In genomic region chr12:6202331-6202730, GRCh38 we compare ENCODE assay signal across 10 cellular contexts. TPM values are rescaled to one million over a fixed set of nuclear protein-coding genes. Genes with fewer than 3 reads are reported as not detected.
DNase-seq lines count a peak whose midpoint lies in the region; ATAC-seq, FAIRE-seq and TF ChIP-seq lines count a peak whose summit lies in the region.
"Had no signal": no experiment of that assay in that cellular context is flagged by ENCODE, and none has a peak within 500 bp of the region (broad histone marks: within the 10 kb centered on the region; RNA-seq: fewer than 3 reads in every experiment).

No MANE protein-coding gene starts in this region.

- H3K4me3 ChIP-seq in PC-3 (ENCODE audit: low read length) (peak overlapping the region; percentile 98), H1 (ENCODE audit: extremely low read depth in 1 of 4, insufficient read depth in 2 of 4, low read depth in 3 of 4, low read length in 4 of 4) (no peak overlapping the region), mucosa of stomach (ENCODE audit: low read length) (peak overlapping the region; percentile 86), thyroid gland (replicated peaks in 1 of 3) (peak overlapping the region in 1 of 3 donors; percentile 99), MG63 (no peak overlapping the region; the same call in 1 of the 2 replicates)

- no peak overlapping the region for H2AFZ ChIP-seq in PC-3 (ENCODE audit: low read length)
- no peak overlapping the region for H2AFZ ChIP-seq in H1 (ENCODE audit: low read length)

- no peak for TF ChIP-seq RAD21 in H1 (IDR thresholded peaks at IDR 0.05 in 1 of 2, conservative IDR thresholded peaks at IDR 0.05 in 1 of 2; ENCODE audit: low read depth in 2 of 2, low read length in 2 of 2)

- H3K9me3 Mint-ChIP-seq in activated CD4-positive, alpha-beta memory T cell treated with anti-CD3 and anti-CD28 coated beads for 36 hours = no peaks in the 10 kb centered on the region
- H3K9me3 Mint-ChIP-seq: T-cell had no signal

- TF ChIP-seq CTCF in PC-3 (conservative IDR thresholded peaks at IDR 0.05; ENCODE audit: low read depth, low read length) = no peak
- TF ChIP-seq CTCF in H1 (IDR thresholded peaks at IDR 0.05; ENCODE audit: control extremely low read depth in 1 of 3, insufficient read depth in 1 of 3, low read depth in 1 of 3, low read length in 3 of 3) = no peak
- no peak for TF ChIP-seq CTCF in thyroid gland (IDR thresholded peaks at IDR 0.05)

- no peaks in the 10 kb centered on the region for H3K4me1 Mint-ChIP-seq in activated CD4-positive, alpha-beta memory T cell treated with anti-CD3 and anti-CD28 coated beads for 36 hours (ENCODE audit: low read depth)

- no peak overlapping the region for H4K91ac ChIP-seq in H1 (replicated peaks; ENCODE audit: insufficient read length, low read length)

- H3K18ac ChIP-seq in H1 (ENCODE audit: extremely low read depth, low read length) = no peak overlapping the region

- H3K14ac ChIP-seq in H1 (ENCODE audit: insufficient read length) = no peak overlapping the region

- H3K23ac ChIP-seq in H1 (ENCODE audit: insufficient read length) = no peak overlapping the region

- H4K20me1 ChIP-seq in PC-3 (ENCODE audit: low read length) (peaks cover 32% of the 10 kb centered on the region), H1 (replicated peaks in 1 of 2; ENCODE audit: control insufficient read depth in 1 of 2, insufficient read depth in 2 of 2, low read length in 2 of 2) (peaks cover 0 to 2% of the 10 kb centered on the region in 2 experiments)

- no peak; a peak in 1 of 3 replicates for TF ChIP-seq POLR2A in H1 (IDR thresholded peaks at IDR 0.05; ENCODE audit: control extremely low read depth in 1 of 2, low read depth in 2 of 2, low read length in 2 of 2)
- TF ChIP-seq POLR2A in thyroid gland (IDR thresholded peaks at IDR 0.05) = no peak

- H2BK120ac ChIP-seq in H1 (replicated peaks; ENCODE audit: low read depth, low read length) = no peak overlapping the region

- WGBS in H1 (ENCODE audit: extremely low coverage in 1 of 2, insufficient coverage in 1 of 2, insufficient read length in 1 of 2, insufficient replicate concordance in 2 of 2, low coverage in 1 of 2, low lambda C conversion rate in 2 of 2, missing lambda C conversion rate in 1 of 2), 2 experiments = 83% methylated on average over 6 of the region's 6 CpGs; no CpG with 5 or more reads in 1 of the 2 experiments
- 36 to 38% methylated on average over 6 of the region's 6 CpGs for WGBS in thyroid gland, 2 donors

- no peak overlapping the region for H2AK5ac ChIP-seq in H1 (ENCODE audit: low read depth, low read length)

- H3K4me2 ChIP-seq in PC-3 (ENCODE audit: low read length) (peak overlapping the region; percentile 98), H1 (ENCODE audit: insufficient read depth in 1 of 2, low read depth in 2 of 2, low read length in 2 of 2) (peak overlapping the region; percentile 21 to 92; a peak in 2 of 4 replicates)

- ATAC-seq in PC-3 = no peak
- ATAC-seq: T-cell had no signal

- no peak overlapping the region; the same call in 1 of the 2 replicates for H2BK15ac ChIP-seq in H1 (ENCODE audit: low read length)

- H3K27me3 ChIP-seq in PC-3 (ENCODE audit: low read length) = no peaks in the 10 kb centered on the region
- H3K27me3 ChIP-seq in H1 (replicated peaks in 1 of 4; ENCODE audit: control insufficient read depth in 3 of 4, extremely low read depth in 1 of 4, insufficient read depth in 3 of 4, low read length in 3 of 4) = peaks cover 0 to 10% (median 6%) of the 10 kb centered on the region in 4 experiments; a peak in 3 of 7 replicates
- H3K27me3 ChIP-seq in mucosa of stomach (ENCODE audit: control insufficient read depth, insufficient read depth, low read length) = no peaks in the 10 kb centered on the region
- H3K27me3 ChIP-seq in thyroid gland = no peaks in the 10 kb centered on the region
- no peaks in the 10 kb centered on the region for H3K27me3 ChIP-seq in MG63

- no TSS peak for BruUV-seq in PC-3 (replicated peaks; lab: Mats Ljungman, UMichigan)

- H2BK12ac ChIP-seq in H1 (ENCODE audit: low read depth, low read length) = no peak overlapping the region

- no peak overlapping the region for H3K27ac ChIP-seq in PC-3 (ENCODE audit: low read length)
- H3K27ac ChIP-seq in H1 (ENCODE audit: low read depth, low read length) = no peak overlapping the region
- peak overlapping the region; percentile 98 to 99 (median 99) for H3K27ac ChIP-seq in thyroid gland

- H3K23me2 ChIP-seq in H1 (ENCODE audit: low read depth, low read length) = peaks cover 12% of the 10 kb centered on the region; the same call in 1 of the 2 replicates

- peaks cover 53% of the 10 kb centered on the region for H3K27me3 Mint-ChIP-seq in activated CD4-positive, alpha-beta memory T cell treated with anti-CD3 and anti-CD28 coated beads for 36 hours

- no peak for TF ChIP-seq EP300 in H1 (IDR thresholded peaks at IDR 0.05; ENCODE audit: borderline replicate concordance in 1 of 2, low read depth in 2 of 2, low read length in 2 of 2)

- DNase-seq in PC-3 = no peak
- DNase-seq in H1 (ENCODE audit: low read depth in 1 of 2, low spot score in 2 of 2) = no peak
- DNase-seq in thyroid gland = peak in 1 of 2 donors; percentile 42
- no peak for DNase-seq in GF-D8 (lab: John Stamatoyannopoulos, UW)
- DNase-seq in MG63 = no peak
- no peak for DNase-seq in activated CD4-positive, alpha-beta memory T cell treated with anti-CD3 and anti-CD28 coated beads for 36 hours
- DNase-seq: GDM1, NCI-H446 treated with DMSO at 0.1 percent for 48 hours, T-cell had no signal

- intact Hi-C loops in PC-3 (cut with micrococcal nuclease) = no loop called here
- intact Hi-C loops in thyroid gland (cut with DNase I) = no loop called here
- intact Hi-C loops in activated CD4-positive, alpha-beta memory T cell treated with anti-CD3 and anti-CD28 coated beads for 36 hours (cut with micrococcal nuclease) = no loop called here

- no peak overlapping the region for H3K56ac ChIP-seq in H1 (replicated peaks; ENCODE audit: insufficient read length, low read depth, low read length)

- H3K9me3 ChIP-seq in PC-3 (ENCODE audit: low read length) = no peaks in the 10 kb centered on the region
- H3K9me3 ChIP-seq in H1 (ENCODE audit: insufficient read depth in 2 of 2, low read depth in 1 of 2, low read length in 1 of 2) = no peaks in the 10 kb centered on the region
- H3K9me3 ChIP-seq in mucosa of stomach (ENCODE audit: control insufficient read depth, low read length) = no peaks in the 10 kb centered on the region
- no peaks in the 10 kb centered on the region for H3K9me3 ChIP-seq in thyroid gland
- no peaks in the 10 kb centered on the region for H3K9me3 ChIP-seq in MG63

- POLR2A ChIA-PET in PC-3 (lab: Charles Lee; ENCODE audit: unreplicated experiment) (interaction anchor here (0.5 to 1.0 kb wide), 4 partner anchors 15 to 84 kb away, joined by 3 to 7 read pairs (median 3); no protein-coding TSS in a partner anchor), H1 (lab: Charles Lee; ENCODE audit: partially characterized antibody) (interaction anchor here (0.5 to 11.6 kb wide), 11 partner anchors 10 to 164 kb away, joined by 3 to 203 read pairs (median 4); no protein-coding TSS in a partner anchor)
- POLR2A ChIA-PET in activated CD4-positive, alpha-beta memory T cell treated with anti-CD3 and anti-CD28 coated beads for 36 hours (lab: Charles Lee) = no interaction called here

- no peak overlapping the region for H2BK20ac ChIP-seq in H1 (ENCODE audit: low read length)

- H3K9me2 ChIP-seq in PC-3 (replicated peaks; ENCODE audit: low read length) = no peaks in the 10 kb centered on the region

- H3K4me3 Mint-ChIP-seq in activated CD4-positive, alpha-beta memory T cell treated with anti-CD3 and anti-CD28 coated beads for 36 hours = no peak overlapping the region

- no peak overlapping the region for H3K9ac ChIP-seq in PC-3 (ENCODE audit: low read length)
- H3K9ac ChIP-seq in H1 (replicated peaks in 1 of 4; ENCODE audit: extremely low read depth in 1 of 4, low read depth in 3 of 4, low read length in 3 of 4) = no peak overlapping the region; a peak in 2 of 7 replicates
- peak overlapping the region; percentile 99 for H3K9ac ChIP-seq in mucosa of stomach (ENCODE audit: low read length)

- no peaks in the 10 kb centered on the region for H3F3A ChIP-seq in PC-3 (ENCODE audit: low read length, unreplicated experiment)

- H3K36me3 Mint-ChIP-seq in activated CD4-positive, alpha-beta memory T cell treated with anti-CD3 and anti-CD28 coated beads for 36 hours = no peaks in the 10 kb centered on the region
- H3K36me3 Mint-ChIP-seq: T-cell had no signal

- FAIRE-seq in H1 (lab: Jason Lieb, UNC) = no peak

- H3K4ac ChIP-seq in H1 (replicated peaks; ENCODE audit: insufficient read length, low read depth, low read length) = no peak overlapping the region

- H3K4me1 ChIP-seq in PC-3 (ENCODE audit: insufficient read depth, low read length) (peaks cover 44% of the 10 kb centered on the region), H1 (replicated peaks in 1 of 4; ENCODE audit: control insufficient read depth in 3 of 4, insufficient read depth in 4 of 4, low read length in 3 of 4) (peaks cover 25 to 59% (median 43%) of the 10 kb centered on the region in 4 experiments), mucosa of stomach (ENCODE audit: control insufficient read depth, insufficient read depth, low read length) (peaks cover 70% of the 10 kb centered on the region), thyroid gland (peaks cover 64 to 70% of the 10 kb centered on the region in 2 donors)

- H3K36me3 ChIP-seq in PC-3 (ENCODE audit: low read depth, low read length) (peaks cover 5% of the 10 kb centered on the region; the same call in 1 of the 2 replicates), H1 (ENCODE audit: control insufficient read depth in 2 of 4, insufficient read depth in 4 of 4, low read length in 3 of 4) (no peaks in the 10 kb centered on the region), mucosa of stomach (ENCODE audit: control insufficient read depth, insufficient read depth, low read length) (no peaks in the 10 kb centered on the region), thyroid gland (no peaks in the 10 kb centered on the region), MG63 (peaks cover 37% of the 10 kb centered on the region)

- CTCF ChIA-PET in PC-3 (lab: Charles Lee) (no interaction called here), H1 (lab: Charles Lee; ENCODE audit: partially characterized antibody) (interaction anchor here (1.1 to 26.9 kb wide), 13 partner anchors 8 to 142 kb away, joined by 3 to 433 read pairs (median 7); no protein-coding TSS in a partner anchor)
- CTCF ChIA-PET in activated CD4-positive, alpha-beta memory T cell treated with anti-CD3 and anti-CD28 coated beads for 36 hours (lab: Charles Lee) = interaction anchor here (0.8 to 6.3 kb wide), 4 partner anchors 28 to 213 kb away, joined by 3 to 39 read pairs (median 6); no protein-coding TSS in a partner anchor

- no peak overlapping the region for H4K5ac ChIP-seq in H1 (ENCODE audit: insufficient read length, low read depth, low read length)

- H2BK5ac ChIP-seq in H1 (ENCODE audit: low read depth, low read length) = no peak overlapping the region

- H4K8ac ChIP-seq in H1 (ENCODE audit: extremely low read depth, insufficient read depth, low read length) = no peak overlapping the region

- H3K79me1 ChIP-seq in H1 (ENCODE audit: low read depth, low read length) = peaks cover 16% of the 10 kb centered on the region; the same call in 1 of the 2 replicates

- H3K27ac Mint-ChIP-seq in activated CD4-positive, alpha-beta memory T cell treated with anti-CD3 and anti-CD28 coated beads for 36 hours = no peak overlapping the region
- H3K27ac Mint-ChIP-seq: T-cell had no signal

- H3K79me2 ChIP-seq in PC-3 (ENCODE audit: low read length) = peaks cover 71% of the 10 kb centered on the region
- H3K79me2 ChIP-seq in H1 (ENCODE audit: control insufficient read depth in 1 of 2, insufficient read depth in 2 of 2, low read length in 2 of 2) = peaks cover 7 to 49% of the 10 kb centered on the region in 2 experiments; a peak in 3 of 4 replicates

RNA-seq across cellular contexts. Expression of gene CD9, which starts 2.1 kb away (rescaled TPM):
- total RNA-seq in PC-3 (2014; rRNA removed) = 153 and 174 TPM in 2 replicates
- 164 and 168 TPM in 2 replicates for total RNA-seq in H1 (2021; fragmentation: NEBNext Ultra II Directional; extraction: Animal tissue kit (Norgen Biotek cat#: 25700))
- polyA plus RNA-seq in H1 (2011; rRNA removed) = 173 and 319 TPM in 2 replicates
- polyA plus RNA-seq in H1 (2011; cell fraction: cytosol; rRNA removed) = 270 TPM
- polyA plus RNA-seq in H1 (2011; cell fraction: nucleus; rRNA removed) = 124 TPM
- polyA plus RNA-seq in H1 (2012, experiment 1 of 2) = 202 to 227 TPM (median 219 TPM) in 4 replicates
- polyA plus RNA-seq in H1 (2012, experiment 2 of 2) = 250 TPM
- polyA plus RNA-seq in H1 (2013, experiment 1 of 2) = 461 TPM
- polyA plus RNA-seq in H1 (2013, experiment 2 of 2) = 438 TPM
- polyA minus RNA-seq in H1 (2011; rRNA and poly(A)+ RNA removed) = 187 and 223 TPM in 2 replicates
- 121 TPM for polyA minus RNA-seq in H1 (2011; cell fraction: cytosol; rRNA and poly(A)+ RNA removed)
- polyA minus RNA-seq in H1 (2011; cell fraction: nucleus; rRNA and poly(A)+ RNA removed) = 81.6 TPM
- total RNA-seq in thyroid gland = 100 to 1,000 TPM; 367 to 494 (median 375) TPM
- total RNA-seq in MG63 (2014; rRNA removed; shearing (Covaris generic); ENCODE audit: low replicate concordance) = 95.5 and 98.2 TPM in 2 replicates
- 1 to 10 TPM; 1.5 to 2.3 TPM for total RNA-seq in activated CD4-positive, alpha-beta memory T cell treated with anti-CD3 and anti-CD28 coated beads for 36 hours

Comparison
In these comparisons a context has a peak if more than half of its experiments do, and no peak if none do; other contexts are left out.
1. H3K27ac ChIP-seq: peak in thyroid gland (3 of 3); none in PC-3 (single experiment) and H1 (single experiment).
2. H3K4me3 ChIP-seq: peak in PC-3 (single experiment) and mucosa of stomach (single experiment); none in H1 (0 of 4) and MG63 (single experiment).
3. RNA of gene CD9, which starts 2.1 kb away (total RNA-seq): 367 to 494 TPM in thyroid gland, 153 to 174 TPM in PC-3, 164 to 168 TPM in H1 and 95.5 to 98.2 TPM in MG63; 1.5 to 2.3 TPM in activated CD4-positive, alpha-beta memory T cell treated with anti-CD3 and anti-CD28 coated beads for 36 hours; every median in the first group is over 10 times any median in the second.